In genomic region chr21:14697769-14698168, GRCh38 we compare ENCODE assay signal across 32 cellular contexts.
DNase-seq lines count a peak whose midpoint lies in the region; ATAC-seq and TF ChIP-seq lines count a peak whose summit lies in the region.
"Had no signal": no experiment of that assay in that cellular context is flagged by ENCODE, and none has a peak within 500 bp of the region (broad histone marks: within the 10 kb centered on the region; RNA-seq: fewer than 3 reads in every experiment).

No MANE protein-coding gene starts in this region.

- H3K27me3 ChIP-seq in GM23338 (ENCODE audit: insufficient read depth) (no peaks in the 10 kb centered on the region), BE2C (no peaks in the 10 kb centered on the region)
- H3K27me3 ChIP-seq: BLaER1; BLaER1 treated with 17β-estradiol and CSF1 and Interleukin-3, amounts not matched to agents 10 nM and 100 nM had no signal

- H3K27ac Mint-ChIP-seq in GM23338: no peak overlapping the region
- peak overlapping the region; percentile 17 for H3K27ac Mint-ChIP-seq in stimulated activated memory B cell treated with anti-CD40 and anti-IgM and Interleukin-4, amounts not matched to agents 10 μg/mL and 1 μg/mL and 100 μg/mL, for 72 hours
- peak overlapping the region; percentile 14 for H3K27ac Mint-ChIP-seq in stimulated activated naive B cell treated with anti-CD40 and anti-IgM and Interleukin-4, amounts not matched to agents 10 μg/mL and 1 μg/mL and 100 μg/mL, for 72 hours
- H3K27ac Mint-ChIP-seq in activated CD8-positive, alpha-beta T cell treated with anti-CD3 and anti-CD28 coated beads, Interleukin-2, amount 10 ng/mL, durations not matched to agents 7 days and 5 days: no peak overlapping the region
- H3K27ac Mint-ChIP-seq: CD14-positive monocyte; CD4-positive, alpha-beta memory T cell; CD4-positive, alpha-beta T cell; CD4-positive, CD25-positive, alpha-beta regulatory T cell; CD8-positive, alpha-beta memory T cell; CD8-positive, alpha-beta T cell had no signal

- H3K4me3 ChIP-seq in GM23338 (no peak overlapping the region), BE2C (ENCODE audit: low read depth, low read length) (no peak overlapping the region)
- H3K4me3 ChIP-seq: A549; BLaER1; BLaER1 treated with 17β-estradiol and CSF1 and Interleukin-3, amounts not matched to agents 10 nM and 100 nM had no signal

- no peak for ATAC-seq in GM23338
- peak; percentile 41 for ATAC-seq in stimulated activated memory B cell treated with anti-CD40 and anti-IgM and Interleukin-4, amounts not matched to agents 10 μg/mL and 1 μg/mL and 100 μg/mL, for 72 hours
- ATAC-seq in stimulated activated naive B cell treated with anti-CD40 and anti-IgM and Interleukin-4, amounts not matched to agents 10 μg/mL and 1 μg/mL and 100 μg/mL, for 72 hours (replicated peaks): peak; percentile 68 to 82
- ATAC-seq in activated CD8-positive, alpha-beta T cell treated with anti-CD3 and anti-CD28 coated beads, Interleukin-2, amount 10 ng/mL, durations not matched to agents 7 days and 5 days: no peak
- ATAC-seq: A549; CD8-positive, alpha-beta T cell had no signal

- H3K4me1 ChIP-seq in GM23338 (ENCODE audit: insufficient read depth): peaks cover 8% of the 10 kb centered on the region; the same call in 1 of the 2 replicates
- no peaks in the 10 kb centered on the region for H3K4me1 ChIP-seq in BE2C
- H3K4me1 ChIP-seq: BLaER1 had no signal

- no peak overlapping the region for H3K27ac ChIP-seq in GM23338 (ENCODE audit: low read depth)
- H3K27ac ChIP-seq: 22Rv1; A549; BLaER1; BLaER1 treated with 17β-estradiol and CSF1 and Interleukin-3, amounts not matched to agents 10 nM and 100 nM; C4-2B had no signal

- H2AFZ ChIP-seq in GM23338: 0 out of 2 replicates have a peak overlapping the region, but pooled peaks have one; percentile 60

- no peaks in the 10 kb centered on the region for H3K9me3 Mint-ChIP-seq in GM23338
- peaks cover 4% of the 10 kb centered on the region for H3K9me3 Mint-ChIP-seq in stimulated activated memory B cell treated with anti-CD40 and anti-IgM and Interleukin-4, amounts not matched to agents 10 μg/mL and 1 μg/mL and 100 μg/mL, for 72 hours
- peaks cover 9% of the 10 kb centered on the region in 2 donors for H3K9me3 Mint-ChIP-seq in stimulated activated naive B cell treated with anti-CD40 and anti-IgM and Interleukin-4, amounts not matched to agents 10 μg/mL and 1 μg/mL and 100 μg/mL, for 72 hours
- peaks cover 4% of the 10 kb centered on the region for H3K9me3 Mint-ChIP-seq in activated CD8-positive, alpha-beta T cell treated with anti-CD3 and anti-CD28 coated beads, Interleukin-2, amount 10 ng/mL, durations not matched to agents 7 days and 5 days (ENCODE audit: insufficient read depth)
- H3K9me3 Mint-ChIP-seq: CD14-positive monocyte; CD4-positive, alpha-beta memory T cell; CD4-positive, alpha-beta T cell; CD8-positive, alpha-beta T cell had no signal

- no peak for DNase-seq in GM23338 (ENCODE audit: low spot score)
- no peak for DNase-seq in stimulated activated naive B cell treated with anti-CD40 and anti-IgM and Interleukin-4, amounts not matched to agents 10 μg/mL and 1 μg/mL and 100 μg/mL, for 72 hours
- DNase-seq in T-helper 1 cell: no peak
- no peak for DNase-seq in BE2C
- no peak for DNase-seq in activated CD8-positive, alpha-beta T cell treated with anti-CD3 and anti-CD28 coated beads, Interleukin-2, amount 10 ng/mL, durations not matched to agents 7 days and 5 days
- DNase-seq: 8988T; ACHN; AML-193; C1 segment of cervical spinal cord; Caco-2; Calu3; CD4-positive, alpha-beta memory T cell; CD4-positive, alpha-beta T cell; CD4-positive, CD25-positive, alpha-beta regulatory T cell; CD8-positive, alpha-beta memory T cell; CD8-positive, alpha-beta T cell; COR-L47; DMS 273 treated with DMSO at 0.1 percent for 48 hours; DMS153; DMS53; DMS79; DMS79 treated with DMSO at 0.1 percent for 48 hours; DND-41; EL had no signal

- no peaks in the 10 kb centered on the region for H4K20me1 ChIP-seq in GM23338 (replicated peaks; ENCODE audit: insufficient read depth)
- H4K20me1 ChIP-seq: BLaER1; BLaER1 treated with 17β-estradiol and CSF1 and Interleukin-3, amounts not matched to agents 10 nM and 100 nM had no signal

- CTCF ChIA-PET in activated CD8-positive, alpha-beta T cell treated with anti-CD3 and anti-CD28 coated beads, Interleukin-2, amount 10 ng/mL, durations not matched to agents 7 days and 5 days (lab: Charles Lee): interaction anchor here (1.1 to 2.0 kb wide), 3 partner anchors 9 to 40 kb away, joined by 3 to 5 read pairs (median 4); no protein-coding TSS in a partner anchor

- no peaks in the 10 kb centered on the region for H3F3A ChIP-seq in GM23338 (replicated peaks; ENCODE audit: low read depth)

- H3K4me2 ChIP-seq in GM23338: no peak overlapping the region
- H3K4me2 ChIP-seq: A549; BLaER1; BLaER1 treated with 17β-estradiol and CSF1 and Interleukin-3, amounts not matched to agents 10 nM and 100 nM had no signal

- H3K79me2 ChIP-seq in GM23338 (replicated peaks; ENCODE audit: insufficient read depth): no peaks in the 10 kb centered on the region

- H3K27me3 Mint-ChIP-seq in GM23338 (ENCODE audit: insufficient read depth, low read depth, poor library complexity): no peaks in the 10 kb centered on the region
- no peaks in the 10 kb centered on the region for H3K27me3 Mint-ChIP-seq in stimulated activated memory B cell treated with anti-CD40 and anti-IgM and Interleukin-4, amounts not matched to agents 10 μg/mL and 1 μg/mL and 100 μg/mL, for 72 hours
- no peaks in the 10 kb centered on the region for H3K27me3 Mint-ChIP-seq in stimulated activated naive B cell treated with anti-CD40 and anti-IgM and Interleukin-4, amounts not matched to agents 10 μg/mL and 1 μg/mL and 100 μg/mL, for 72 hours
- no peaks in the 10 kb centered on the region for H3K27me3 Mint-ChIP-seq in activated CD8-positive, alpha-beta T cell treated with anti-CD3 and anti-CD28 coated beads, Interleukin-2, amount 10 ng/mL, durations not matched to agents 7 days and 5 days (ENCODE audit: low read depth)
- H3K27me3 Mint-ChIP-seq: B cell; CD4-positive, alpha-beta memory T cell; CD4-positive, alpha-beta T cell; CD4-positive, CD25-positive, alpha-beta regulatory T cell had no signal

- TF ChIP-seq CTCF in GM23338 (conservative IDR thresholded peaks at IDR 0.05; ENCODE audit: low read depth in 2 of 2) (no peak), BE2C (IDR thresholded peaks at IDR 0.05; ENCODE audit: low read depth, low read length) (no peak)

- 0 out of 3 replicates have a peak, but pooled peaks cover 3% of the 10 kb centered on the region for H3K36me3 Mint-ChIP-seq in GM23338 (ENCODE audit: low read depth)
- H3K36me3 Mint-ChIP-seq in stimulated activated memory B cell treated with anti-CD40 and anti-IgM and Interleukin-4, amounts not matched to agents 10 μg/mL and 1 μg/mL and 100 μg/mL, for 72 hours: peaks cover 6% of the 10 kb centered on the region
- peaks cover 11 to 12% of the 10 kb centered on the region in 2 donors for H3K36me3 Mint-ChIP-seq in stimulated activated naive B cell treated with anti-CD40 and anti-IgM and Interleukin-4, amounts not matched to agents 10 μg/mL and 1 μg/mL and 100 μg/mL, for 72 hours
- H3K36me3 Mint-ChIP-seq in activated CD8-positive, alpha-beta T cell treated with anti-CD3 and anti-CD28 coated beads, Interleukin-2, amount 10 ng/mL, durations not matched to agents 7 days and 5 days (ENCODE audit: low read depth): peaks cover 2% of the 10 kb centered on the region
- H3K36me3 Mint-ChIP-seq: CD14-positive monocyte; CD4-positive, alpha-beta memory T cell; CD4-positive, CD25-positive, alpha-beta regulatory T cell; CD8-positive, alpha-beta memory T cell; CD8-positive, alpha-beta T cell had no signal

- H3K36me3 ChIP-seq in GM23338 (ENCODE audit: insufficient read depth) (no peaks in the 10 kb centered on the region), BE2C (no peaks in the 10 kb centered on the region)
- H3K36me3 ChIP-seq: BLaER1; BLaER1 treated with 17β-estradiol and CSF1 and Interleukin-3, amounts not matched to agents 10 nM and 100 nM had no signal

- H3K4me3 Mint-ChIP-seq in GM23338: no peak overlapping the region
- H3K4me3 Mint-ChIP-seq in stimulated activated memory B cell treated with anti-CD40 and anti-IgM and Interleukin-4, amounts not matched to agents 10 μg/mL and 1 μg/mL and 100 μg/mL, for 72 hours: no peak overlapping the region
- no peak overlapping the region for H3K4me3 Mint-ChIP-seq in stimulated activated naive B cell treated with anti-CD40 and anti-IgM and Interleukin-4, amounts not matched to agents 10 μg/mL and 1 μg/mL and 100 μg/mL, for 72 hours
- H3K4me3 Mint-ChIP-seq in activated CD8-positive, alpha-beta T cell treated with anti-CD3 and anti-CD28 coated beads, Interleukin-2, amount 10 ng/mL, durations not matched to agents 7 days and 5 days: no peak overlapping the region
- H3K4me3 Mint-ChIP-seq: B cell; CD14-positive monocyte; CD4-positive, alpha-beta memory T cell; CD4-positive, alpha-beta T cell; CD4-positive, CD25-positive, alpha-beta regulatory T cell; CD8-positive, alpha-beta memory T cell; CD8-positive, alpha-beta T cell had no signal

- H3K9me3 ChIP-seq in BE2C: no peaks in the 10 kb centered on the region
- H3K9me3 ChIP-seq: A549, BLaER1 had no signal

- no peaks in the 10 kb centered on the region for H3K4me1 Mint-ChIP-seq in GM23338
- peaks cover 8% of the 10 kb centered on the region for H3K4me1 Mint-ChIP-seq in stimulated activated memory B cell treated with anti-CD40 and anti-IgM and Interleukin-4, amounts not matched to agents 10 μg/mL and 1 μg/mL and 100 μg/mL, for 72 hours
- H3K4me1 Mint-ChIP-seq in stimulated activated naive B cell treated with anti-CD40 and anti-IgM and Interleukin-4, amounts not matched to agents 10 μg/mL and 1 μg/mL and 100 μg/mL, for 72 hours: peaks cover 14 to 32% of the 10 kb centered on the region in 2 donors
- H3K4me1 Mint-ChIP-seq in activated CD8-positive, alpha-beta T cell treated with anti-CD3 and anti-CD28 coated beads, Interleukin-2, amount 10 ng/mL, durations not matched to agents 7 days and 5 days (ENCODE audit: low read depth): no peaks in the 10 kb centered on the region
- H3K4me1 Mint-ChIP-seq: B cell; CD14-positive monocyte; CD4-positive, alpha-beta memory T cell; CD8-positive, alpha-beta memory T cell had no signal

- POLR2A ChIA-PET in activated CD8-positive, alpha-beta T cell treated with anti-CD3 and anti-CD28 coated beads, Interleukin-2, amount 10 ng/mL, durations not matched to agents 7 days and 5 days (lab: Charles Lee): interaction anchor here (0.6 kb wide), 1 partner anchor 11 kb away, joined by 3 read pairs; no protein-coding TSS in a partner anchor

- peaks cover 13% of the 10 kb centered on the region; the same call in 1 of the 2 replicates for H3K9me2 ChIP-seq in GM23338 (ENCODE audit: insufficient read depth)

TF ChIP-seq in GM23338, 12 proteins besides CTCF, POLR2A, EP300 and RAD21 (continues in another document):
- TF ChIP-seq EZH2 (IDR thresholded peaks at IDR 0.05; ENCODE audit: low read depth, unreplicated experiment) (no peak), JUNB (IDR thresholded peaks at IDR 0.05; ENCODE audit: unreplicated experiment) (no peak), CREB1 (CRISPR knock-in tag; IDR thresholded peaks at IDR 0.05; ENCODE audit: low read depth) (no peak), NANOG (IDR thresholded peaks at IDR 0.05; ENCODE audit: borderline replicate concordance) (no peak)

Comparison
In these comparisons a context has a peak if more than half of its experiments do, and no peak if none do; other contexts are left out.
1. ATAC-seq: peak in stimulated activated memory B cell treated with anti-CD40 and anti-IgM and Interleukin-4, amounts not matched to agents 10 μg/mL and 1 μg/mL and 100 μg/mL, for 72 hours (single experiment) and stimulated activated naive B cell treated with anti-CD40 and anti-IgM and Interleukin-4, amounts not matched to agents 10 μg/mL and 1 μg/mL and 100 μg/mL, for 72 hours (2 of 2); none in GM23338 (single experiment) and activated CD8-positive, alpha-beta T cell treated with anti-CD3 and anti-CD28 coated beads, Interleukin-2, amount 10 ng/mL, durations not matched to agents 7 days and 5 days (single experiment).
2. H3K27ac Mint-ChIP-seq: peak in stimulated activated memory B cell treated with anti-CD40 and anti-IgM and Interleukin-4, amounts not matched to agents 10 μg/mL and 1 μg/mL and 100 μg/mL, for 72 hours (single experiment) and stimulated activated naive B cell treated with anti-CD40 and anti-IgM and Interleukin-4, amounts not matched to agents 10 μg/mL and 1 μg/mL and 100 μg/mL, for 72 hours (single experiment); none in GM23338 (single experiment) and activated CD8-positive, alpha-beta T cell treated with anti-CD3 and anti-CD28 coated beads, Interleukin-2, amount 10 ng/mL, durations not matched to agents 7 days and 5 days (single experiment).